9 cellular contexts compared by ENCODE assay signal in the genomic region with DNA sequence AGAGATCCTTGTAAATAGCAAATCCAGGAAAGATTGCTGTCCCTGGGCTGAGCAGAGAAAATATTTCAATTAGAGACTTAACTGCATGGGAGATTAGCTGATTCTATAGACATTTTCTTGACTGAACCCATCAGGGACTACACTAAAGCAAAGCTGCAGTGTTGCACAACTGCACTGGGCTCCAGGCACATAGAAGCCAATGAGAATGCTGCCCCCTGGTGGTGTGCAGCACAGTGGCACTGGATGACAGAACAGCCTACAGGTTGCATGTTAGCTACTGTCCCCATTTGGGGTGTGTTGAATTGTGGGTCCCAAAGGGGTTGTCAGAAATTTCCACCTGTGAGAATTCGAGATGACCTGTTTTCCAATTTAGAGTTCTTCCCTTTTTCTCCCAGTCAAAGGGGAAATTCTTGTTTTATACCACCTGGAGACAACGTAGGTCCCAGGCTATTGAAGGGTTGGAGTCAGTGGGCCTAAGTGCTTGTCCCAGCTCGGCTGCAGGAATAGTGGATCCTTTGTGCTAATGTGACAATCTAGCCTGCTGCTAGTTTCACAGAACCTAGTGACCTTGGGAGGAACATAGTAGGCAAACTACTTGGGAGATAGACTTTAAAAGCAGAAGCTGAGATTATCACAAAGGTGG.
DNase-seq lines count a peak whose midpoint lies in the region; ATAC-seq and TF ChIP-seq lines count a peak whose summit lies in the region.
"Had no signal": no experiment of that assay in that cellular context is flagged by ENCODE, and none has a peak within 500 bp of the region (broad histone marks: within the 10 kb centered on the region; RNA-seq: fewer than 3 reads in every experiment).

No MANE protein-coding gene starts in this region.

- no peaks in the 10 kb centered on the region for H3K36me3 Mint-ChIP-seq in activated CD4-positive, alpha-beta T cell treated with anti-CD3 and anti-CD28 coated beads, Interleukin-2, amount 10 ng/mL, durations not matched to agents 7 days and 5 days (ENCODE audit: low read depth)
- no peaks in the 10 kb centered on the region for H3K36me3 Mint-ChIP-seq in natural killer cell treated with Interleukin-12 subunit alpha and Interleukin-12 subunit beta and Interleukin-15 and Interleukin-18, amount 100 ng/mL, for 72 hours
- H3K36me3 Mint-ChIP-seq: naive thymus-derived CD4-positive, alpha-beta T cell had no signal

- peaks cover 24% of the 10 kb centered on the region for H3K27me3 Mint-ChIP-seq in activated CD4-positive, alpha-beta T cell treated with anti-CD3 and anti-CD28 coated beads, Interleukin-2, amount 10 ng/mL, durations not matched to agents 7 days and 5 days
- peaks cover 15 to 32% of the 10 kb centered on the region in 2 donors for H3K27me3 Mint-ChIP-seq in natural killer cell treated with Interleukin-12 subunit alpha and Interleukin-12 subunit beta and Interleukin-15 and Interleukin-18, amount 100 ng/mL, for 72 hours

- H3K9me3 Mint-ChIP-seq in activated CD4-positive, alpha-beta T cell treated with anti-CD3 and anti-CD28 coated beads, Interleukin-2, amount 10 ng/mL, durations not matched to agents 7 days and 5 days, result no peaks in the 10 kb centered on the region
- no peaks in the 10 kb centered on the region for H3K9me3 Mint-ChIP-seq in natural killer cell treated with Interleukin-12 subunit alpha and Interleukin-12 subunit beta and Interleukin-15 and Interleukin-18, amount 100 ng/mL, for 72 hours

- H3K4me3 ChIP-seq in epithelial cell of proximal tubule (ENCODE audit: low read depth, low read length) (no peak overlapping the region), tibial nerve (no peak overlapping the region)

- TF ChIP-seq POLR2A in tibial nerve (IDR thresholded peaks at IDR 0.05), result no peak

- no peak overlapping the region for H3K27ac Mint-ChIP-seq in activated CD4-positive, alpha-beta T cell treated with anti-CD3 and anti-CD28 coated beads, Interleukin-2, amount 10 ng/mL, durations not matched to agents 7 days and 5 days
- no peak overlapping the region for H3K27ac Mint-ChIP-seq in natural killer cell treated with Interleukin-12 subunit alpha and Interleukin-12 subunit beta and Interleukin-15 and Interleukin-18, amount 100 ng/mL, for 72 hours
- H3K27ac Mint-ChIP-seq: naive thymus-derived CD4-positive, alpha-beta T cell had no signal

- CTCF ChIA-PET in activated CD4-positive, alpha-beta T cell treated with anti-CD3 and anti-CD28 coated beads, Interleukin-2, amount 10 ng/mL, durations not matched to agents 7 days and 5 days (lab: Charles Lee), result interaction anchor here (0.9 to 1.6 kb wide), 3 partner anchors 9 to 609 kb away, joined by 3 to 5 read pairs (median 4); no protein-coding TSS in a partner anchor

- TF ChIP-seq CTCF in epithelial cell of proximal tubule (conservative IDR thresholded peaks at IDR 0.05; ENCODE audit: low read depth, low read length) (peak; percentile 99), tibial nerve (IDR thresholded peaks at IDR 0.05) (peak; percentile 28 to 60 (median 38))

- no peak overlapping the region for H3K27ac ChIP-seq in tibial nerve

- H3K4me1 ChIP-seq in tibial nerve, result no peaks in the 10 kb centered on the region

- ATAC-seq in natural killer cell treated with Interleukin-12 subunit alpha and Interleukin-12 subunit beta and Interleukin-15 and Interleukin-18, amount 100 ng/mL, for 72 hours, result peak; percentile 58 to 59
- ATAC-seq in HG03342 (IDR thresholded peaks at IDR 0.05; ENCODE audit: unreplicated experiment), result no peak
- ATAC-seq: naive thymus-derived CD4-positive, alpha-beta T cell had no signal

- WGBS in tibial nerve, 2 donors, result 39 to 55% methylated on average over 3 of the region's 3 CpGs

- no peaks in the 10 kb centered on the region for H3K36me3 ChIP-seq in tibial nerve

- H3K9me3 ChIP-seq in tibial nerve, result no peaks in the 10 kb centered on the region

- H3K4me3 Mint-ChIP-seq in activated CD4-positive, alpha-beta T cell treated with anti-CD3 and anti-CD28 coated beads, Interleukin-2, amount 10 ng/mL, durations not matched to agents 7 days and 5 days, result no peak overlapping the region
- no peak overlapping the region for H3K4me3 Mint-ChIP-seq in natural killer cell treated with Interleukin-12 subunit alpha and Interleukin-12 subunit beta and Interleukin-15 and Interleukin-18, amount 100 ng/mL, for 72 hours
- H3K4me3 Mint-ChIP-seq: naive thymus-derived CD4-positive, alpha-beta T cell had no signal

- POLR2A ChIA-PET in activated CD4-positive, alpha-beta T cell treated with anti-CD3 and anti-CD28 coated beads, Interleukin-2, amount 10 ng/mL, durations not matched to agents 7 days and 5 days (lab: Charles Lee), result no interaction called here

- no peaks in the 10 kb centered on the region for H3K4me1 Mint-ChIP-seq in activated CD4-positive, alpha-beta T cell treated with anti-CD3 and anti-CD28 coated beads, Interleukin-2, amount 10 ng/mL, durations not matched to agents 7 days and 5 days
- no peaks in the 10 kb centered on the region for H3K4me1 Mint-ChIP-seq in natural killer cell treated with Interleukin-12 subunit alpha and Interleukin-12 subunit beta and Interleukin-15 and Interleukin-18, amount 100 ng/mL, for 72 hours (ENCODE audit: low read depth in 2 of 2)
- H3K4me1 Mint-ChIP-seq: naive thymus-derived CD4-positive, alpha-beta T cell had no signal

- no peak for TF ChIP-seq EP300 in tibial nerve (IDR thresholded peaks at IDR 0.05)

- DNase-seq in AG08396 (ENCODE audit: low spot score) (peak; percentile 75), GM19238 (ENCODE audit: insufficient read length, low spot score) (peak; percentile 44), NCI-H2196 treated with DMSO at 0.1 percent for 48 hours (lab: John Stamatoyannopoulos, UW; ENCODE audit: unreplicated experiment) (peak; percentile 56), epithelial cell of proximal tubule (ENCODE audit: low read depth) (peak; percentile 22), tibial nerve (ENCODE audit: low spot score in 2 of 2) (peak in 1 of 2 donors; percentile 10)
- peak; percentile 54 for DNase-seq in activated CD4-positive, alpha-beta T cell treated with anti-CD3 and anti-CD28 coated beads, Interleukin-2, amount 10 ng/mL, durations not matched to agents 7 days and 5 days
- DNase-seq in natural killer cell treated with Interleukin-12 subunit alpha and Interleukin-12 subunit beta and Interleukin-15 and Interleukin-18, amount 100 ng/mL, for 72 hours (ENCODE audit: low spot score), result peak; percentile 62

- no peaks in the 10 kb centered on the region for H3K27me3 ChIP-seq in tibial nerve
